In genomic region chr2:207901401-207901800, GRCh38 we compare ENCODE assay signal across 16 cellular contexts.
DNase-seq lines count a peak whose midpoint lies in the region; ATAC-seq and TF ChIP-seq lines count a peak whose summit lies in the region.
"Had no signal": no experiment of that assay in that cellular context is flagged by ENCODE, and none has a peak within 500 bp of the region (broad histone marks: within the 10 kb centered on the region; RNA-seq: fewer than 3 reads in every experiment).

No MANE protein-coding gene starts in this region.

- H3K9me3 ChIP-seq in lower lobe of right lung: no peaks in the 10 kb centered on the region
- H3K9me3 ChIP-seq in upper lobe of right lung: no peaks in the 10 kb centered on the region
- H3K9me3 ChIP-seq: SJSA1 had no signal

- TF ChIP-seq CTCF in lower lobe of right lung (IDR thresholded peaks at IDR 0.05) (no peak), upper lobe of right lung (IDR thresholded peaks at IDR 0.05) (no peak)

- H3K4me1 ChIP-seq in lower lobe of right lung (no peaks in the 10 kb centered on the region), upper lobe of right lung (no peaks in the 10 kb centered on the region)
- H3K4me1 ChIP-seq: SJSA1 had no signal

- H3K27me3 ChIP-seq in lower lobe of right lung (ENCODE audit: low read depth) (no peaks in the 10 kb centered on the region), upper lobe of right lung (no peaks in the 10 kb centered on the region)
- H3K27me3 ChIP-seq: SJSA1 had no signal

- ATAC-seq in lower lobe of right lung (peak; percentile 40 to 70), upper lobe of right lung (peak; percentile 70), HG02973 (IDR thresholded peaks at IDR 0.05; ENCODE audit: unreplicated experiment) (no peak), GM21786 (IDR thresholded peaks at IDR 0.05; ENCODE audit: unreplicated experiment) (no peak)

- H3K36me3 ChIP-seq in lower lobe of right lung (peaks cover 7% of the 10 kb centered on the region), upper lobe of right lung (peaks cover 9% of the 10 kb centered on the region)
- H3K36me3 ChIP-seq: SJSA1 had no signal

- intact Hi-C loops in lower lobe of right lung (cut with DNase I) (no loop called here), upper lobe of right lung (cut with DNase I) (no loop called here)

- H3K4me3 ChIP-seq in lower lobe of right lung: no peak overlapping the region
- H3K4me3 ChIP-seq in upper lobe of right lung: no peak overlapping the region
- H3K4me3 ChIP-seq: SJSA1 had no signal

- no peak overlapping the region for H3K27ac ChIP-seq in lower lobe of right lung
- no peak overlapping the region for H3K27ac ChIP-seq in upper lobe of right lung
- H3K27ac ChIP-seq: RWPE1, SJSA1 had no signal

- DNase-seq in NCI-H1417 treated with DMSO at 0.1 percent for 48 hours (lab: John Stamatoyannopoulos, UW) (peak; percentile 35), NCI-H510A (lab: John Stamatoyannopoulos, UW) (peak; percentile 79), lower lobe of right lung (no peak), upper lobe of right lung (no peak), NCI-H2171 (lab: John Stamatoyannopoulos, UW) (no peak)
- DNase-seq: CD8-positive, alpha-beta memory T cell; DMS 273 treated with DMSO at 0.1 percent for 48 hours; H9; MV-4-11; NCI-H1436 treated with DMSO at 0.1 percent for 48 hours; NCI-H2171 treated with DMSO at 0.1 percent for 48 hours; NCI-H524 treated with DMSO at 0.1 percent for 48 hours had no signal

Comparison
In these comparisons a context has a peak if more than half of its experiments do, and no peak if none do; other contexts are left out.
1. DNase-seq: peak in NCI-H1417 treated with DMSO at 0.1 percent for 48 hours (single experiment) and NCI-H510A (single experiment); none in lower lobe of right lung (single experiment), upper lobe of right lung (single experiment) and NCI-H2171 (single experiment).
2. ATAC-seq: peak in lower lobe of right lung (2 of 2) and upper lobe of right lung (single experiment); none in HG02973 (single experiment) and GM21786 (single experiment).